10 cellular contexts compared by ENCODE assay signal in genomic region chr11:2439820-2440219, GRCh38. TPM values are rescaled to one million over a fixed set of nuclear protein-coding genes. Genes with fewer than 3 reads are reported as not detected.
"Had no signal": no experiment of that assay in that cellular context is flagged by ENCODE, and none has a peak within 500 bp of the region (broad histone marks: within the 10 kb centered on the region; RNA-seq: fewer than 3 reads in every experiment).

No MANE protein-coding gene starts in this region.

- ATAC-seq: HepG2 had no signal

- H3K9ac ChIP-seq: KMS-11 had no signal

- H3K27ac ChIP-seq: HL-60, KMS-11 had no signal

- H3K4me2 ChIP-seq: KMS-11 had no signal

- DNase-seq: IMR-90, Karpas-422, KBM-7, KG1 had no signal

- H3K36me3 Mint-ChIP-seq: IgD-negative memory B cell had no signal

- FAIRE-seq: HepG2, HTR-8/SVneo had no signal

- H3K27ac Mint-ChIP-seq: IgD-negative memory B cell had no signal

RNA-seq across cellular contexts. Expression of gene TRPM5, which starts 4.5 kb away (rescaled TPM):
- total RNA-seq: HepG2, IMR-90 had no signal
- polyA plus RNA-seq: IgD-negative memory B cell, IMR-90 had no signal

RNA-seq across cellular contexts. Expression of gene KCNQ1, which starts 5.0 kb away (rescaled TPM):
- total RNA-seq: HT1080, IMR-90 had no signal
